Comparison of ENCODE assay signal across 15 cellular contexts in genomic region chr15:40915106-40915661, GRCh38. TPM values are rescaled to one million over a fixed set of nuclear protein-coding genes. Genes with fewer than 3 reads are reported as not detected.
A peak's percentile ranks its signal among the peaks of the same experiment; 100 is the strongest.
DNase-seq lines count a peak whose midpoint lies in the region; ATAC-seq, FAIRE-seq and TF ChIP-seq lines count a peak whose summit lies in the region.
"Had no signal": no experiment of that assay in that cellular context is flagged by ENCODE, and none has a peak within 500 bp of the region (broad histone marks: within the 10 kb centered on the region; RNA-seq: fewer than 3 reads in every experiment).

No MANE protein-coding gene starts in this region.

- H3K27ac Mint-ChIP-seq in GM23338: no peak overlapping the region

- no peaks in the 10 kb centered on the region for H3K27me3 ChIP-seq in GM23338 (ENCODE audit: insufficient read depth)
- H3K27me3 ChIP-seq in WERI-Rb-1 (ENCODE audit: insufficient read depth, low read depth, severe bottlenecking): no peaks in the 10 kb centered on the region
- H3K27me3 ChIP-seq in HepG2 (ENCODE audit: control insufficient read depth in 1 of 2, insufficient read depth in 2 of 2, low read length in 2 of 2): peaks cover 0 to 24% of the 10 kb centered on the region in 2 experiments; a peak in 3 of 5 replicates
- H3K27me3 ChIP-seq in gastrocnemius medialis: no peaks in the 10 kb centered on the region
- H3K27me3 ChIP-seq: BE2C had no signal

- no peaks in the 10 kb centered on the region for H3K36me3 Mint-ChIP-seq in GM23338 (ENCODE audit: low read depth)

- POLR2A ChIA-PET in HepG2 (lab: Yijun Ruan, JAX): interaction anchor here (0.6 to 1.3 kb wide), 3 partner anchors 15 to 201 kb away, joined by 3 to 4 read pairs (median 3); partner anchors contain the start of gene INO80

- intact Hi-C loops in HepG2 (cut with micrococcal nuclease; ENCODE audit: unreplicated experiment): no loop called here
- intact Hi-C loops in gastrocnemius medialis (cut with DNase I; ENCODE audit: low total_unique reads): no loop called here

- H3K79me2 ChIP-seq in GM23338 (replicated peaks; ENCODE audit: insufficient read depth): no peaks in the 10 kb centered on the region
- no peaks in the 10 kb centered on the region for H3K79me2 ChIP-seq in HepG2 (ENCODE audit: insufficient read depth, low read length)

- no peaks in the 10 kb centered on the region for H3K9me3 Mint-ChIP-seq in GM23338

- H3K4me1 ChIP-seq in GM23338 (ENCODE audit: insufficient read depth): peaks cover 19% of the 10 kb centered on the region
- H3K4me1 ChIP-seq in HepG2 (ENCODE audit: insufficient read depth, low read length): peaks cover 70% of the 10 kb centered on the region
- H3K4me1 ChIP-seq in gastrocnemius medialis: peaks cover 2% of the 10 kb centered on the region in 2 donors

- CTCF ChIA-PET in HepG2 (lab: Yijun Ruan, JAX; ENCODE audit: low intra/inter-chr PET ratio, low total read pairs): interaction anchor here (1.1 kb wide), 1 partner anchor 270 kb away, joined by 3 read pairs; no protein-coding TSS in a partner anchor

- peaks cover 25% of the 10 kb centered on the region for H3K27me3 Mint-ChIP-seq in GM23338 (ENCODE audit: insufficient read depth, low read depth, poor library complexity)

- H3K4me2 ChIP-seq in GM23338 (peak overlapping the region; percentile 60; the same call in 1 of the 2 replicates), HepG2 (ENCODE audit: low read depth, low read length) (peak overlapping the region; percentile 6; the same call in 1 of the 2 replicates)

- no peaks in the 10 kb centered on the region for H3K9me2 ChIP-seq in GM23338 (ENCODE audit: insufficient read depth)

- H3K27ac ChIP-seq in GM23338 (ENCODE audit: low read depth): no peak overlapping the region
- H3K27ac ChIP-seq in WERI-Rb-1: peak overlapping the region; percentile 40; the same call in 1 of the 2 replicates
- H3K27ac ChIP-seq in HepG2 (ENCODE audit: extremely low read length, insufficient read depth, low read length): no peak overlapping the region
- H3K27ac ChIP-seq in gastrocnemius medialis: peak overlapping the region; percentile 15 to 67 (median 42)
- H3K27ac ChIP-seq: RWPE1, SK-N-MC had no signal

- 0 out of 2 replicates have a peak, but pooled peaks cover 10% of the 10 kb centered on the region for H3F3A ChIP-seq in GM23338 (replicated peaks; ENCODE audit: low read depth)

- no peak for TF ChIP-seq CTCF in GM23338 (conservative IDR thresholded peaks at IDR 0.05; ENCODE audit: low read depth in 2 of 2)
- TF ChIP-seq CTCF in WERI-Rb-1 (IDR thresholded peaks at IDR 0.05; ENCODE audit: low read depth, low read length): no peak
- no peak for TF ChIP-seq CTCF in HepG2 (CRISPR knock-in tag; IDR thresholded peaks at IDR 0.05)
- TF ChIP-seq CTCF in gastrocnemius medialis (IDR thresholded peaks at IDR 0.05 in 4 of 5, conservative IDR thresholded peaks at IDR 0.05 in 1 of 5): no peak

- no peaks in the 10 kb centered on the region for H4K20me1 ChIP-seq in GM23338 (replicated peaks; ENCODE audit: insufficient read depth)
- no peaks in the 10 kb centered on the region for H4K20me1 ChIP-seq in HepG2 (ENCODE audit: insufficient read depth, low read length)

- ATAC-seq in GM23338 (no peak; the same call in 2 of the 3 replicates), HepG2 (no peak), gastrocnemius medialis (no peak), GM19455 (IDR thresholded peaks at IDR 0.05; ENCODE audit: unreplicated experiment) (no peak)

- DNase-seq in GM23338 (ENCODE audit: low spot score) (no peak), WERI-Rb-1 (no peak), HepG2 (ENCODE audit: low spot score) (no peak), gastrocnemius medialis (no peak), SHP77 (lab: John Stamatoyannopoulos, UW) (no peak), NCI-H748 treated with DMSO at 0.1 percent for 48 hours (lab: John Stamatoyannopoulos, UW) (no peak)
- DNase-seq: GF-D8, GOT3, Kasumi-1, NCI-H187 treated with DMSO at 0.1 percent for 48 hours, NCI-H510A treated with DMSO at 0.1 percent for 48 hours had no signal

- BruUV-seq in HepG2 (replicated peaks; lab: Mats Ljungman, UMichigan): no TSS peak

- no peak for TF ChIP-seq RAD21 in HepG2 (CRISPR knock-in tag; IDR thresholded peaks at IDR 0.05)

- TF ChIP-seq POLR2A in HepG2 (IDR thresholded peaks at IDR 0.05; ENCODE audit: insufficient read depth in 1 of 2, low read depth in 2 of 2, low read length in 2 of 2): no peak
- TF ChIP-seq POLR2A in gastrocnemius medialis (IDR thresholded peaks at IDR 0.05): no peak

- no peak overlapping the region for H3K4me3 Mint-ChIP-seq in GM23338

- H3K4me3 ChIP-seq in GM23338 (no peak overlapping the region), WERI-Rb-1 (ENCODE audit: low read depth, low read length) (no peak overlapping the region), HepG2 (replicated peaks in 1 of 3; ENCODE audit: insufficient read depth in 1 of 3, low read depth in 2 of 3, low read length in 3 of 3) (no peak overlapping the region; a peak in 1 of 6 replicates), gastrocnemius medialis (no peak overlapping the region)
- H3K4me3 ChIP-seq: SK-N-MC had no signal

- peaks cover 36% of the 10 kb centered on the region for H3K4me1 Mint-ChIP-seq in GM23338

- 32% methylated on average over 11 of the region's 12 CpGs for WGBS in HepG2 (ENCODE audit: low lambda C conversion rate)

- H3K36me3 ChIP-seq in GM23338 (ENCODE audit: insufficient read depth) (no peaks in the 10 kb centered on the region), WERI-Rb-1 (no peaks in the 10 kb centered on the region), HepG2 (replicated peaks in 1 of 2; ENCODE audit: control insufficient read depth in 1 of 2, insufficient read depth in 2 of 2, low read length in 2 of 2) (no peaks in the 10 kb centered on the region), gastrocnemius medialis (no peaks in the 10 kb centered on the region)
- H3K36me3 ChIP-seq: BE2C had no signal

- H3K9ac ChIP-seq in HepG2 (ENCODE audit: insufficient read depth, low read depth, low read length): no peak overlapping the region

- H3K9me3 ChIP-seq in WERI-Rb-1 (ENCODE audit: severe bottlenecking) (no peaks in the 10 kb centered on the region), HepG2 (ENCODE audit: low read length) (no peaks in the 10 kb centered on the region), gastrocnemius medialis (no peaks in the 10 kb centered on the region)
- H3K9me3 ChIP-seq: BE2C had no signal

- H2AFZ ChIP-seq in GM23338: peak overlapping the region; percentile 56
- no peak overlapping the region for H2AFZ ChIP-seq in HepG2 (ENCODE audit: low read length)

- TF ChIP-seq EP300 in HepG2 (IDR thresholded peaks at IDR 0.05; ENCODE audit: low read depth in 2 of 2, low read length in 2 of 2) (no peak), HepG2 (CRISPR knock-in tag; IDR thresholded peaks at IDR 0.05; ENCODE audit: borderline replicate concordance) (no peak)

- FAIRE-seq in HepG2 (lab: Jason Lieb, UNC): no peak

- in situ Hi-C loops in HepG2 (cut with HindIII; ENCODE audit: extremely low pct_ligation_motif_present, low pct_unique_long_range_greater_than_20kb) (no loop called here), gastrocnemius medialis (cut with MboI; ENCODE audit: low sequenced_read_pairs in 4 of 4) (no loop called here)

RNA-seq across cellular contexts. Expression of gene DLL4, which starts 14.0 kb away (rescaled TPM):
- 0.31 and 0.62 TPM in 2 replicates for total RNA-seq in GM23338 (2014; rRNA removed; shearing (Covaris generic))
- polyA plus RNA-seq in GM23338 (2016; fragmentation: Nextera tagmentation; extraction: Ambion mirVana): 0.64 and 0.99 TPM in 2 replicates
- total RNA-seq in HepG2 (2016; rRNA removed; fragmentation: Illumina TruSeq; extraction: Trizol): 0.13 and 0.20 TPM in 2 replicates
- 0.09 and 0.10 TPM in 2 replicates for total RNA-seq in HepG2 (2016; cell fraction: cytosol; rRNA removed; fragmentation: Illumina TruSeq; extraction: Trizol; ENCODE audit: low read depth)
- total RNA-seq in HepG2 (2016; cell fraction: insoluble cytoplasmic fraction; rRNA removed; fragmentation: Illumina TruSeq; extraction: Trizol): 0.07 and 0.19 TPM in 2 replicates
- 0.03 and 0.15 TPM in 2 replicates for total RNA-seq in HepG2 (2016; cell fraction: membrane; rRNA removed; fragmentation: Illumina TruSeq; extraction: Trizol)
- 0.19 TPM in 1 of 2 replicates, not detected in the other for total RNA-seq in HepG2 (2016; cell fraction: nucleus; rRNA removed; fragmentation: Illumina TruSeq; extraction: Trizol)
- polyA plus RNA-seq in HepG2 (2011; rRNA removed): 0.25 and 0.27 TPM in 2 replicates
- polyA plus RNA-seq in HepG2 (2011; cell fraction: cytosol; rRNA removed): 0.13 and 0.24 TPM in 2 replicates
- 0.50 and 0.61 TPM in 2 replicates for polyA plus RNA-seq in HepG2 (2011; cell fraction: nucleus; rRNA removed)
- polyA plus RNA-seq in HepG2 (2012): 0.13 and 0.43 TPM in 2 replicates
- polyA plus RNA-seq in HepG2 (2016; cell fraction: cytosol; fragmentation: Illumina TruSeq; extraction: Trizol; ENCODE audit: low read depth): 0.07 TPM in 1 of 2 replicates, not detected in the other
- polyA plus RNA-seq in HepG2 (2016; cell fraction: insoluble cytoplasmic fraction; fragmentation: Illumina TruSeq; extraction: Trizol; ENCODE audit: low read depth): 0.13 and 0.19 TPM in 2 replicates
- polyA plus RNA-seq in HepG2 (2016; cell fraction: membrane; fragmentation: Illumina TruSeq; extraction: Trizol; ENCODE audit: low read depth): 0.06 and 0.08 TPM in 2 replicates
- 0.34 and 0.39 TPM in 2 replicates for polyA plus RNA-seq in HepG2 (2016; cell fraction: nucleus; fragmentation: Illumina TruSeq; extraction: Trizol; ENCODE audit: insufficient read depth, low read depth)
- polyA minus RNA-seq in HepG2 (2011; rRNA and poly(A)+ RNA removed; ENCODE audit: low replicate concordance): 0.98 and 7.6 TPM in 2 replicates
- 0.35 and 0.59 TPM in 2 replicates for polyA minus RNA-seq in HepG2 (2011; cell fraction: cytosol; rRNA and poly(A)+ RNA removed)
- 0.12 and 0.26 TPM in 2 replicates for polyA minus RNA-seq in HepG2 (2011; cell fraction: nucleus; rRNA and poly(A)+ RNA removed)
- total RNA-seq in gastrocnemius medialis: 10 to 100 TPM in 2 of 4 donors, 1 to 10 TPM in 2; 5.9 to 15.7 (median 8.9) TPM

RNA-seq across cellular contexts. Expression of gene VPS18, which starts 20.9 kb away (rescaled TPM):
- 39.4 and 42.5 TPM in 2 replicates for total RNA-seq in GM23338 (2014; rRNA removed; shearing (Covaris generic))
- 4.7 and 5.9 TPM in 2 replicates for polyA plus RNA-seq in GM23338 (2016; fragmentation: Nextera tagmentation; extraction: Ambion mirVana)
- total RNA-seq in HepG2 (2016; rRNA removed; fragmentation: Illumina TruSeq; extraction: Trizol): 15.8 and 17.0 TPM in 2 replicates
- total RNA-seq in HepG2 (2016; cell fraction: cytosol; rRNA removed; fragmentation: Illumina TruSeq; extraction: Trizol; ENCODE audit: low read depth): 1.2 and 1.9 TPM in 2 replicates
- total RNA-seq in HepG2 (2016; cell fraction: insoluble cytoplasmic fraction; rRNA removed; fragmentation: Illumina TruSeq; extraction: Trizol): 14.9 and 16.0 TPM in 2 replicates
- total RNA-seq in HepG2 (2016; cell fraction: membrane; rRNA removed; fragmentation: Illumina TruSeq; extraction: Trizol): 3.9 and 4.3 TPM in 2 replicates
- total RNA-seq in HepG2 (2016; cell fraction: nucleus; rRNA removed; fragmentation: Illumina TruSeq; extraction: Trizol): 9.9 and 11.2 TPM in 2 replicates
- 5.8 and 7.4 TPM in 2 replicates for polyA plus RNA-seq in HepG2 (2011; rRNA removed)
- polyA plus RNA-seq in HepG2 (2011; cell fraction: cytosol; rRNA removed): 6.0 and 7.5 TPM in 2 replicates
- 9.2 and 9.4 TPM in 2 replicates for polyA plus RNA-seq in HepG2 (2011; cell fraction: nucleus; rRNA removed)
- 5.0 and 5.3 TPM in 2 replicates for polyA plus RNA-seq in HepG2 (2012)
- polyA plus RNA-seq in HepG2 (2016; cell fraction: cytosol; fragmentation: Illumina TruSeq; extraction: Trizol; ENCODE audit: low read depth): 0.57 and 0.62 TPM in 2 replicates
- 9.1 and 10.3 TPM in 2 replicates for polyA plus RNA-seq in HepG2 (2016; cell fraction: insoluble cytoplasmic fraction; fragmentation: Illumina TruSeq; extraction: Trizol; ENCODE audit: low read depth)
- polyA plus RNA-seq in HepG2 (2016; cell fraction: membrane; fragmentation: Illumina TruSeq; extraction: Trizol; ENCODE audit: low read depth): 1.1 and 1.8 TPM in 2 replicates
- 13.2 and 13.9 TPM in 2 replicates for polyA plus RNA-seq in HepG2 (2016; cell fraction: nucleus; fragmentation: Illumina TruSeq; extraction: Trizol; ENCODE audit: insufficient read depth, low read depth)
- 42.6 and 112 TPM in 2 replicates for polyA minus RNA-seq in HepG2 (2011; rRNA and poly(A)+ RNA removed; ENCODE audit: low replicate concordance)
- polyA minus RNA-seq in HepG2 (2011; cell fraction: cytosol; rRNA and poly(A)+ RNA removed): 11.8 and 12.4 TPM in 2 replicates
- polyA minus RNA-seq in HepG2 (2011; cell fraction: nucleus; rRNA and poly(A)+ RNA removed): 9.3 and 9.8 TPM in 2 replicates
- total RNA-seq in gastrocnemius medialis: 10 to 100 TPM; 18.5 to 26.1 (median 19.3) TPM

RNA-seq across cellular contexts. Expression of gene CHAC1, which starts 38.1 kb away (rescaled TPM):
- 112 and 124 TPM in 2 replicates for total RNA-seq in GM23338 (2014; rRNA removed; shearing (Covaris generic))
- polyA plus RNA-seq in GM23338 (2016; fragmentation: Nextera tagmentation; extraction: Ambion mirVana) (73.0 and 74.4 TPM in 2 replicates), HepG2 (2011; rRNA removed) (0.44 and 0.46 TPM in 2 replicates)
- total RNA-seq in HepG2 (2016; rRNA removed; fragmentation: Illumina TruSeq; extraction: Trizol) (not detected in 2 replicates), gastrocnemius medialis (100 to 1,000 TPM in 3 of 4 donors, 10 to 100 TPM in 1; 93.4 to 320 (median 139) TPM)
- total RNA-seq in HepG2 (2016; cell fraction: cytosol; rRNA removed; fragmentation: Illumina TruSeq; extraction: Trizol; ENCODE audit: low read depth): not detected in 2 replicates
- total RNA-seq in HepG2 (2016; cell fraction: insoluble cytoplasmic fraction; rRNA removed; fragmentation: Illumina TruSeq; extraction: Trizol): not detected in 2 replicates
- 0.15 TPM in 1 of 2 replicates, not detected in the other for total RNA-seq in HepG2 (2016; cell fraction: membrane; rRNA removed; fragmentation: Illumina TruSeq; extraction: Trizol)
- not detected in 2 replicates for total RNA-seq in HepG2 (2016; cell fraction: nucleus; rRNA removed; fragmentation: Illumina TruSeq; extraction: Trizol)
- polyA plus RNA-seq in HepG2 (2011; cell fraction: cytosol; rRNA removed): 0.41 and 0.63 TPM in 2 replicates
- 0.21 and 0.48 TPM in 2 replicates for polyA plus RNA-seq in HepG2 (2011; cell fraction: nucleus; rRNA removed)
- polyA plus RNA-seq in HepG2 (2012): 0.39 TPM in 1 of 2 replicates, not detected in the other
- not detected in 2 replicates for polyA plus RNA-seq in HepG2 (2016; cell fraction: cytosol; fragmentation: Illumina TruSeq; extraction: Trizol; ENCODE audit: low read depth)
- not detected in 2 replicates for polyA plus RNA-seq in HepG2 (2016; cell fraction: insoluble cytoplasmic fraction; fragmentation: Illumina TruSeq; extraction: Trizol; ENCODE audit: low read depth)
- not detected in 2 replicates for polyA plus RNA-seq in HepG2 (2016; cell fraction: membrane; fragmentation: Illumina TruSeq; extraction: Trizol; ENCODE audit: low read depth)
- not detected in 2 replicates for polyA plus RNA-seq in HepG2 (2016; cell fraction: nucleus; fragmentation: Illumina TruSeq; extraction: Trizol; ENCODE audit: insufficient read depth, low read depth)
- polyA minus RNA-seq in HepG2 (2011; rRNA and poly(A)+ RNA removed; ENCODE audit: low replicate concordance): 0.58 and 21.7 TPM in 2 replicates
- polyA minus RNA-seq in HepG2 (2011; cell fraction: cytosol; rRNA and poly(A)+ RNA removed): 1.1 and 2.0 TPM in 2 replicates
- polyA minus RNA-seq in HepG2 (2011; cell fraction: nucleus; rRNA and poly(A)+ RNA removed): 0.39 and 0.62 TPM in 2 replicates

RNA-seq across cellular contexts. Expression of gene RHOV, which starts 41.1 kb away (rescaled TPM):
- total RNA-seq in GM23338 (2014; rRNA removed; shearing (Covaris generic)): 2.9 and 4.7 TPM in 2 replicates
- polyA plus RNA-seq in GM23338 (2016; fragmentation: Nextera tagmentation; extraction: Ambion mirVana): 3.0 and 4.4 TPM in 2 replicates
- 0.15 and 0.18 TPM in 2 replicates for total RNA-seq in HepG2 (2016; rRNA removed; fragmentation: Illumina TruSeq; extraction: Trizol)
- total RNA-seq in HepG2 (2016; cell fraction: cytosol; rRNA removed; fragmentation: Illumina TruSeq; extraction: Trizol; ENCODE audit: low read depth): not detected in 2 replicates
- 0.15 TPM in 1 of 2 replicates, not detected in the other for total RNA-seq in HepG2 (2016; cell fraction: insoluble cytoplasmic fraction; rRNA removed; fragmentation: Illumina TruSeq; extraction: Trizol)
- 0.09 and 0.10 TPM in 2 replicates for total RNA-seq in HepG2 (2016; cell fraction: membrane; rRNA removed; fragmentation: Illumina TruSeq; extraction: Trizol)
- not detected in 2 replicates for total RNA-seq in HepG2 (2016; cell fraction: nucleus; rRNA removed; fragmentation: Illumina TruSeq; extraction: Trizol)
- 0.07 and 0.17 TPM in 2 replicates for polyA plus RNA-seq in HepG2 (2011; rRNA removed)
- 0.08 and 0.09 TPM in 2 replicates for polyA plus RNA-seq in HepG2 (2011; cell fraction: cytosol; rRNA removed)
- not detected in 2 replicates for polyA plus RNA-seq in HepG2 (2011; cell fraction: nucleus; rRNA removed)
- polyA plus RNA-seq in HepG2 (2012): not detected in 2 replicates
- 0.07 TPM in 1 of 2 replicates, not detected in the other for polyA plus RNA-seq in HepG2 (2016; cell fraction: cytosol; fragmentation: Illumina TruSeq; extraction: Trizol; ENCODE audit: low read depth)
- polyA plus RNA-seq in HepG2 (2016; cell fraction: insoluble cytoplasmic fraction; fragmentation: Illumina TruSeq; extraction: Trizol; ENCODE audit: low read depth): 0.17 and 0.19 TPM in 2 replicates
- 0.10 TPM in 1 of 2 replicates, not detected in the other for polyA plus RNA-seq in HepG2 (2016; cell fraction: membrane; fragmentation: Illumina TruSeq; extraction: Trizol; ENCODE audit: low read depth)
- 0.27 and 0.37 TPM in 2 replicates for polyA plus RNA-seq in HepG2 (2016; cell fraction: nucleus; fragmentation: Illumina TruSeq; extraction: Trizol; ENCODE audit: insufficient read depth, low read depth)
- 43.4 TPM in 1 of 2 replicates, not detected in the other for polyA minus RNA-seq in HepG2 (2011; rRNA and poly(A)+ RNA removed; ENCODE audit: low replicate concordance)
- 0.40 and 0.70 TPM in 2 replicates for polyA minus RNA-seq in HepG2 (2011; cell fraction: cytosol; rRNA and poly(A)+ RNA removed)
- not detected in 2 replicates for polyA minus RNA-seq in HepG2 (2011; cell fraction: nucleus; rRNA and poly(A)+ RNA removed)
- total RNA-seq in gastrocnemius medialis: not detected

Comparison
In these comparisons a context has a peak if more than half of its experiments do, and no peak if none do; other contexts are left out.
1. H3K27ac ChIP-seq: peak in WERI-Rb-1 (single experiment) and gastrocnemius medialis (4 of 4); none in GM23338 (single experiment) and HepG2 (single experiment).
2. RNA of gene CHAC1, which starts 38.1 kb away (total RNA-seq): 93.4 to 320 TPM in gastrocnemius medialis and 112 to 124 TPM in GM23338; 0.15 TPM in HepG2; every median in the first group is over 10 times any median in the second.